ENCODE assay signal across 1 cellular context in genomic region chr7:142300689-142301088, GRCh38.
TF ChIP-seq lines count a peak whose summit lies in the region.

No MANE protein-coding gene starts in this region.

TF ChIP-seq in SK-N-SH treated with all-trans-retinoic acid at 6 μM for 48 hours, 23 proteins besides CTCF, POLR2A, EP300 and RAD21 (continued from another document):
- TF ChIP-seq CREB5 (CRISPR knock-in tag; IDR thresholded peaks at IDR 0.05; ENCODE audit: low read depth) (no peak), OSR1 (CRISPR knock-in tag; IDR thresholded peaks at IDR 0.05) (no peak), TCF4 (CRISPR knock-in tag; IDR thresholded peaks at IDR 0.05; ENCODE audit: borderline replicate concordance) (no peak), RARB (CRISPR knock-in tag; IDR thresholded peaks at IDR 0.05) (no peak), ZFP30 (CRISPR knock-in tag; IDR thresholded peaks at IDR 0.05) (no peak), ESRRG (CRISPR knock-in tag; IDR thresholded peaks at IDR 0.05) (no peak), ZC3H10 (CRISPR knock-in tag; IDR thresholded peaks at IDR 0.05) (no peak), TOX (CRISPR knock-in tag; IDR thresholded peaks at IDR 0.05; ENCODE audit: borderline replicate concordance) (no peak), ISL1 (CRISPR knock-in tag; IDR thresholded peaks at IDR 0.05) (no peak), SNAI2 (CRISPR knock-in tag; IDR thresholded peaks at IDR 0.05) (no peak), PATZ1 (CRISPR knock-in tag; IDR thresholded peaks at IDR 0.05; ENCODE audit: borderline replicate concordance) (no peak), PPARA (CRISPR knock-in tag; IDR thresholded peaks at IDR 0.05; ENCODE audit: borderline replicate concordance) (no peak), ZNF565 (CRISPR knock-in tag; conservative IDR thresholded peaks at IDR 0.05; ENCODE audit: low read depth) (no peak), GLIS3 (CRISPR knock-in tag; IDR thresholded peaks at IDR 0.05) (no peak), ZFP3 (CRISPR knock-in tag; IDR thresholded peaks at IDR 0.05) (no peak), BACH2 (CRISPR knock-in tag; IDR thresholded peaks at IDR 0.05; ENCODE audit: borderline replicate concordance) (no peak), ZNF70 (CRISPR knock-in tag; IDR thresholded peaks at IDR 0.05) (no peak)
- TF ChIP-seq, protein P1, sequence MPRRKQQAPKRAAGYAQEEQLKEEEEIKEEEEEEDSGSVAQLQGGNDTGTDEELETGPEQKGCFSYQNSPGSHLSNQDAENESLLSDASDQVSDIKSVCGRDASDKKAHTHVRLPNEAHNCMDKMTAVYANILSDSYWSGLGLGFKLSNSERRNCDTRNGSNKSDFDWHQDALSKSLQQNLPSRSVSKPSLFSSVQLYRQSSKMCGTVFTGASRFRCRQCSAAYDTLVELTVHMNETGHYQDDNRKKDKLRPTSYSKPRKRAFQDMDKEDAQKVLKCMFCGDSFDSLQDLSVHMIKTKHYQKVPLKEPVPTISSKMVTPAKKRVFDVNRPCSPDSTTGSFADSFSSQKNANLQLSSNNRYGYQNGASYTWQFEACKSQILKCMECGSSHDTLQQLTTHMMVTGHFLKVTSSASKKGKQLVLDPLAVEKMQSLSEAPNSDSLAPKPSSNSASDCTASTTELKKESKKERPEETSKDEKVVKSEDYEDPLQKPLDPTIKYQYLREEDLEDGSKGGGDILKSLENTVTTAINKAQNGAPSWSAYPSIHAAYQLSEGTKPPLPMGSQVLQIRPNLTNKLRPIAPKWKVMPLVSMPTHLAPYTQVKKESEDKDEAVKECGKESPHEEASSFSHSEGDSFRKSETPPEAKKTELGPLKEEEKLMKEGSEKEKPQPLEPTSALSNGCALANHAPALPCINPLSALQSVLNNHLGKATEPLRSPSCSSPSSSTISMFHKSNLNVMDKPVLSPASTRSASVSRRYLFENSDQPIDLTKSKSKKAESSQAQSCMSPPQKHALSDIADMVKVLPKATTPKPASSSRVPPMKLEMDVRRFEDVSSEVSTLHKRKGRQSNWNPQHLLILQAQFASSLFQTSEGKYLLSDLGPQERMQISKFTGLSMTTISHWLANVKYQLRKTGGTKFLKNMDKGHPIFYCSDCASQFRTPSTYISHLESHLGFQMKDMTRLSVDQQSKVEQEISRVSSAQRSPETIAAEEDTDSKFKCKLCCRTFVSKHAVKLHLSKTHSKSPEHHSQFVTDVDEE (CRISPR knock-in tag; IDR thresholded peaks at IDR 0.05) = no peak
